30 cellular contexts compared by ENCODE assay signal in the genomic region with DNA sequence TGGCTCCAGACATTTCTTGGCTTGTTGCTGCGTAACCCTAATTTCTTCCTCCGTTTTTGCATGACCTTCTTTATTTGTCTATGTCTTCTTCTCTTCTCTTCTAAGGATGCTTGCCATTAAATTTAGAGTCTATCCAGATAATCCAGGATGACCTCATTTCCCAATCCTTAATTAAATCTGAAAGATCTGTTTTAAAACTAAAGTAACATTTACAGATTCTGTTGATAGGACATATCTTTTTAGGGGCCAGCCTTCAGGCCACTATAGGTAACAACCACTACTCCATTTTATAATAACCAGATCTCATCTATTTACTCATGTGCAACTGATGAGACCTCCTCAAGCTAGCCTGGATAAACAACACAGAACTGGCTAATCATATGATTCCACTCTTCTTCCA.
"Had no signal": no experiment of that assay in that cellular context is flagged by ENCODE, and none has a peak within 500 bp of the region (broad histone marks: within the 10 kb centered on the region; RNA-seq: fewer than 3 reads in every experiment).

No MANE protein-coding gene starts in this region.

- H3K4me3 ChIP-seq: ascending aorta, cardiac muscle cell had no signal

- DNase-seq: activated B cell treated with CpG ODN at 0.5 μM for 24 hours; activated CD4-positive, alpha-beta memory T cell treated with anti-CD3 and anti-CD28 coated beads for 36 hours; activated CD4-positive, alpha-beta T cell treated with anti-CD3 and anti-CD28 coated beads for 4 hours; activated CD4-positive, alpha-beta T cell treated with anti-CD3 and anti-CD28 coated beads, Interleukin-2, amount 10 ng/mL, durations not matched to agents 24 days and 14 days; activated CD4-positive, alpha-beta T cell treated with anti-CD3 and anti-CD28 coated beads, Interleukin-2, amount 50 U/mL, for 1 hour; activated CD4-positive, alpha-beta T cell treated with anti-CD3 and anti-CD28 coated beads, Interleukin-2, amount 50 U/mL, for 4 hours; activated CD4-positive, CD25-positive, alpha-beta regulatory T cell treated with anti-CD3 and anti-CD28 coated beads, Interleukin-2, amount 50 U/mL, for 72 hours; activated CD8-positive, alpha-beta memory T cell treated with anti-CD3 and anti-CD28 coated beads, Interleukin-2, amount 50 U/mL, for 4 hours; activated CD8-positive, alpha-beta T cell treated with anti-CD3 and anti-CD28 coated beads for 36 hours; activated effector memory CD4-positive, alpha-beta T cell treated with anti-CD3 and anti-CD28 coated beads, Interleukin-2, amount 50 U/mL, for 16 hours; activated gamma-delta T cell treated with Interleukin-2 at 50 U/mL for 16 hours; activated naive CD4-positive, alpha-beta T cell; activated naive CD4-positive, alpha-beta T cell treated with anti-CD3 and anti-CD28 coated beads for 36 hours; activated naive CD4-positive, alpha-beta T cell treated with anti-CD3 and anti-CD28 coated beads, Interleukin-2, amount 50 U/mL, for 16 hours; activated naive CD8-positive, alpha-beta T cell treated with anti-CD3 and anti-CD28 coated beads for 36 hours; activated T-cell treated with anti-CD3 and anti-CD28 coated beads for 4 hours; activated T-cell treated with anti-CD3 and anti-CD28 coated beads, Interleukin-2, amount 50 U/mL, for 1 hour; activated T-cell treated with anti-CD3 and anti-CD28 coated beads, Interleukin-2, amount 50 U/mL, for 4 hours; activated T-cell treated with anti-CD3 and anti-CD28 coated beads, Interleukin-2, amount 50 U/mL, for 72 hours; amygdala; anterior cingulate cortex; caudate nucleus; cerebellar nuclear complex; T-helper 2 cell; T-helper 9 cell had no signal

- H3K27me3 ChIP-seq: ascending aorta, cardiac muscle cell had no signal

- H3K27ac ChIP-seq: ascending aorta, cardiac muscle cell, VCaP had no signal

- ATAC-seq: activated CD8-positive, alpha-beta T cell treated with anti-CD3 and anti-CD28 coated beads for 36 hours; activated naive CD4-positive, alpha-beta T cell treated with anti-CD3 and anti-CD28 coated beads, Interleukin-2, amount 50 U/mL, for 72 hours; activated T-cell treated with anti-CD3 and anti-CD28 coated beads, Interleukin-2, amount 50 U/mL, for 4 hours; activated T-cell treated with anti-CD3 and anti-CD28 coated beads, Interleukin-2, amount 50 U/mL, for 72 hours; activated T-helper 17 cell treated with anti-CD3 and anti-CD28 coated beads, Interleukin-2, amount 50 U/mL, for 72 hours had no signal

- H3K4me1 ChIP-seq: ascending aorta had no signal

- H3K36me3 ChIP-seq: ascending aorta, cardiac muscle cell had no signal

- H3K9me3 ChIP-seq: ascending aorta had no signal
